ENCODE assay signal across 13 cellular contexts in the genomic region with DNA sequence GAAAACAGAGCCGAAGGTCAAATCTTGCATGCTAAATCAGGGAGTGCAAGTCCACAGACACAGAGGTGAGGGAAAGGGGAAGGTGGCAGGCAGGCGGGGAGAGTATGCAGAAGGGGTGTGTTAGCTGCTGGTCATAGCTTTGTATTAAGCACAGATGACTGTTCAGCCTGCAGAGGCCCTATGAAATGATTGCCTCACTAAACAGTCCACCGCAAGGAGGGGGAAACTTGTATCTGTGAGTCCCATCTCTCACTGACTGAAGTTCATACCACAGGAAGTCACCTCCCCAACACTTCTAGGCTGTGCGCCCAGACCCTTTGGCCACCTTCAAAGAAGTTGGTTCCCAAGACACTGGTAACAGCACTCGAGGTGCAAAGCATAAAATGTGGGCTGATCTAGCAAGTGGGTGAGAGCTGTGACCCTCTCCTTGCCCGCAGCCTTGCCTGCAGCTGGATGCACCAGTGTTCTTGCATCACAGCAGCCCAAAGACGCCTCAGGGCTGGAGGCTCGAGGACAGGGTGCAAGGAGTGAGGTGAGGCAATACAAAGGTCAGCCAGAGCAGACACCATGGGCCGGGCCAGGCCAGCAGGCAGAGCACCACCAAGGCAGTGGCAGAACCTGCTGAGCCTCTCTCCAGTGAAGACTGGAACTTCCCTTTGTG.
DNase-seq lines count a peak whose midpoint lies in the region; ATAC-seq and TF ChIP-seq lines count a peak whose summit lies in the region.
"Had no signal": no experiment of that assay in that cellular context is flagged by ENCODE, and none has a peak within 500 bp of the region (broad histone marks: within the 10 kb centered on the region; RNA-seq: fewer than 3 reads in every experiment).

No MANE protein-coding gene starts in this region.

- TF ChIP-seq CTCF in spleen (IDR thresholded peaks at IDR 0.05 in 8 of 11, conservative IDR thresholded peaks at IDR 0.05 in 3 of 11), result no peak

- H3K27ac Mint-ChIP-seq in immature natural killer cell, result peak overlapping the region; percentile 91 to 99 (median 95)
- H3K27ac Mint-ChIP-seq in activated T-cell treated with anti-CD3 and anti-CD28 coated beads, Interleukin-2, amount 50 U/mL, for 24 hours, result no peak overlapping the region
- H3K27ac Mint-ChIP-seq: activated naive CD8-positive, alpha-beta T cell treated with anti-CD3 and anti-CD28 coated beads, Interleukin-2, amount 10 ng/mL, durations not matched to agents 7 days and 5 days; mesothelial cell of epicardium had no signal

- H3K27me3 Mint-ChIP-seq in immature natural killer cell (ENCODE audit: low read depth in 3 of 3), result peaks cover 0 to 10% (median 3%) of the 10 kb centered on the region in 3 donors
- peaks cover 19% of the 10 kb centered on the region for H3K27me3 Mint-ChIP-seq in activated T-cell treated with anti-CD3 and anti-CD28 coated beads, Interleukin-2, amount 50 U/mL, for 24 hours

- peak overlapping the region in 1 of 8 donors; percentile 51 for H3K27ac ChIP-seq in spleen
- H3K27ac ChIP-seq: WERI-Rb-1 had no signal

- peaks cover 17 to 18% of the 10 kb centered on the region in 2 donors for H3K4me1 Mint-ChIP-seq in immature natural killer cell
- no peaks in the 10 kb centered on the region for H3K4me1 Mint-ChIP-seq in activated T-cell treated with anti-CD3 and anti-CD28 coated beads, Interleukin-2, amount 50 U/mL, for 24 hours (ENCODE audit: low read depth)
- H3K4me1 Mint-ChIP-seq: activated naive CD8-positive, alpha-beta T cell treated with anti-CD3 and anti-CD28 coated beads, Interleukin-2, amount 10 ng/mL, durations not matched to agents 7 days and 5 days had no signal

- peaks cover 0 to 13% (median 6%) of the 10 kb centered on the region in 3 donors for H3K36me3 Mint-ChIP-seq in immature natural killer cell
- H3K36me3 Mint-ChIP-seq in activated T-cell treated with anti-CD3 and anti-CD28 coated beads, Interleukin-2, amount 50 U/mL, for 24 hours (ENCODE audit: low read depth), result no peaks in the 10 kb centered on the region
- H3K36me3 Mint-ChIP-seq: activated naive CD8-positive, alpha-beta T cell treated with anti-CD3 and anti-CD28 coated beads, Interleukin-2, amount 10 ng/mL, durations not matched to agents 7 days and 5 days; mesothelial cell of epicardium had no signal

- peak; percentile 38 for ATAC-seq in HG03342 (IDR thresholded peaks at IDR 0.05; ENCODE audit: unreplicated experiment)

- H3K27me3 ChIP-seq in spleen (replicated peaks in 1 of 7), result peaks cover 0 to 12% (median 0%) of the 10 kb centered on the region in 7 donors

- H3K9me3 ChIP-seq in spleen, result no peaks in the 10 kb centered on the region

- no peak for TF ChIP-seq POLR2A in spleen (IDR thresholded peaks at IDR 0.05)

- no peaks in the 10 kb centered on the region for H3K9me3 Mint-ChIP-seq in immature natural killer cell
- no peaks in the 10 kb centered on the region for H3K9me3 Mint-ChIP-seq in activated T-cell treated with anti-CD3 and anti-CD28 coated beads, Interleukin-2, amount 50 U/mL, for 24 hours
- H3K9me3 Mint-ChIP-seq: activated naive CD8-positive, alpha-beta T cell treated with anti-CD3 and anti-CD28 coated beads, Interleukin-2, amount 10 ng/mL, durations not matched to agents 7 days and 5 days; mesothelial cell of epicardium had no signal

- H3K36me3 ChIP-seq in spleen, result no peaks in the 10 kb centered on the region
- H3K36me3 ChIP-seq: WERI-Rb-1 had no signal

- H3K4me3 Mint-ChIP-seq in immature natural killer cell, result peak overlapping the region; percentile 56 to 73 (median 70)
- H3K4me3 Mint-ChIP-seq in activated T-cell treated with anti-CD3 and anti-CD28 coated beads, Interleukin-2, amount 50 U/mL, for 24 hours, result no peak overlapping the region
- H3K4me3 Mint-ChIP-seq: activated naive CD8-positive, alpha-beta T cell treated with anti-CD3 and anti-CD28 coated beads, Interleukin-2, amount 10 ng/mL, durations not matched to agents 7 days and 5 days; mesothelial cell of epicardium had no signal

- 28 to 56% (median 51%) methylated on average over 9 of the region's 9 CpGs for WGBS in spleen, 5 donors

- intact Hi-C loops in spleen (cut with DNase I; ENCODE audit: low total_unique reads), result no loop called here

- DNase-seq in NOMO-1 treated with dmso at 0.1 percent for 144 hours (lab: John Stamatoyannopoulos, UW; ENCODE audit: unreplicated experiment) (peak; percentile 85), immature natural killer cell (peak; percentile 91 to 93 (median 91)), spleen (peak; percentile 80), NCI-H82 (lab: John Stamatoyannopoulos, UW) (no peak)
- no peak for DNase-seq in activated CD8-positive, alpha-beta memory T cell treated with anti-CD3 and anti-CD28 coated beads, Interleukin-2, amount 50 U/mL, for 4 hours
- no peak for DNase-seq in activated T-cell treated with anti-CD3 and anti-CD28 coated beads, Interleukin-2, amount 50 U/mL, for 24 hours
- DNase-seq: activated naive CD8-positive, alpha-beta T cell treated with anti-CD3 and anti-CD28 coated beads, Interleukin-2, amount 10 ng/mL, durations not matched to agents 7 days and 5 days; NCI-H2081; NCI-H748 treated with DMSO at 0.1 percent for 48 hours; stimulated activated naive CD4-positive, alpha-beta T cell; WERI-Rb-1 had no signal

- H3K4me1 ChIP-seq in spleen, result peaks cover 0 to 18% (median 7%) of the 10 kb centered on the region in 6 donors

- H3K4me3 ChIP-seq in spleen, result no peak overlapping the region

Comparison
In these comparisons a context has a peak if more than half of its experiments do, and no peak if none do; other contexts are left out.
1. DNase-seq: peak in NOMO-1 treated with dmso at 0.1 percent for 144 hours (single experiment), immature natural killer cell (3 of 3) and spleen (single experiment); none in NCI-H82 (single experiment), activated CD8-positive, alpha-beta memory T cell treated with anti-CD3 and anti-CD28 coated beads, Interleukin-2, amount 50 U/mL, for 4 hours (single experiment) and activated T-cell treated with anti-CD3 and anti-CD28 coated beads, Interleukin-2, amount 50 U/mL, for 24 hours (single experiment).